Comparison of ENCODE assay signal across 8 cellular contexts in the genomic region with DNA sequence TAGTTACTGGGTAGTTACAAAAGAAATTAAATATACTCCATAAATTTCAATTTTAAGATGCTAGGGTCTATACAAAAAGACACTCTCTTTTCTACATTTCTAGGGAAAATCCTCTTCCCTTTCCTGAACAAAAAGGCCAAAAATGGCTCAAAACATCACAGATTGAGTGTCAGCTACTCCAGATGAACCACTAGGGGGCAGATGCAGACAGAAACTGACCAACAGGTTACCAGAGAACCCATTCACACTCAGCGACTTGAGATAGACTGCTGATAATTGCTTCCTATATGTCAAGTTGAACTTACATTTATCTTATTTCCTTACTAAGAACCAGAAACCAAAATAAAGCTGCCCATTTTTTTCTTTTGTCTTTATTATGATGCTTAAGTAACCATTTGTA.
DNase-seq lines count a peak whose midpoint lies in the region; ATAC-seq and TF ChIP-seq lines count a peak whose summit lies in the region.

No MANE protein-coding gene starts in this region.

- no peaks in the 10 kb centered on the region for H3K27me3 ChIP-seq in CD4-positive, alpha-beta T cell (ENCODE audit: control insufficient read depth, insufficient read depth, low read length)
- no peaks in the 10 kb centered on the region for H3K27me3 ChIP-seq in sigmoid colon

- ATAC-seq in CD4-positive, alpha-beta T cell (ENCODE audit: poor library complexity): no peak
- no peak for ATAC-seq in activated T-cell treated with anti-CD3 and anti-CD28 coated beads, Interleukin-2, amount 50 U/mL, for 4 hours

- POLR2A ChIA-PET in CD4-positive, alpha-beta T cell (lab: Charles Lee): no interaction called here

- H3K4me1 ChIP-seq in sigmoid colon: no peaks in the 10 kb centered on the region

- H3K36me3 ChIP-seq in sigmoid colon: no peaks in the 10 kb centered on the region

- WGBS in sigmoid colon, 2 donors: 33 to 51% methylated on average over 1 of the region's 1 CpG

- H3K27ac ChIP-seq in CD4-positive, alpha-beta T cell (ENCODE audit: low read depth, low read length): no peak overlapping the region
- H3K27ac ChIP-seq in sigmoid colon: no peak overlapping the region

- no peak for TF ChIP-seq POLR2A in sigmoid colon (IDR thresholded peaks at IDR 0.05)

- no peaks in the 10 kb centered on the region for H3K9me3 Mint-ChIP-seq in glutamatergic neuron (ENCODE audit: unreplicated experiment)
- no peaks in the 10 kb centered on the region for H3K9me3 Mint-ChIP-seq in CD4-positive, alpha-beta T cell
- peaks cover 5% of the 10 kb centered on the region for H3K9me3 Mint-ChIP-seq in activated T-cell treated with anti-CD3 and anti-CD28 coated beads, Interleukin-2, amount 50 U/mL, for 4 hours

- TF ChIP-seq CTCF in AG09319 (IDR thresholded peaks at IDR 0.05; ENCODE audit: low read depth, low read length): peak; percentile 50
- TF ChIP-seq CTCF in GM13976 (IDR thresholded peaks at IDR 0.05; ENCODE audit: borderline replicate concordance, control extremely low read depth, extremely low read depth, insufficient read depth, missing control alignments): peak; percentile 25
- peak; percentile 50 for TF ChIP-seq CTCF in glutamatergic neuron (IDR thresholded peaks at IDR 0.05; ENCODE audit: partially characterized antibody, unreplicated experiment)
- no peak for TF ChIP-seq CTCF in CD4-positive, alpha-beta T cell (IDR thresholded peaks at IDR 0.05)
- no peak for TF ChIP-seq CTCF in sigmoid colon (IDR thresholded peaks at IDR 0.05)

- intact Hi-C loops in CD4-positive, alpha-beta T cell (cut with DNase I, micrococcal nuclease): no loop called here
- intact Hi-C loops in sigmoid colon (cut with DNase I): no loop called here

- no peak overlapping the region for H3K27ac Mint-ChIP-seq in glutamatergic neuron (ENCODE audit: unreplicated experiment)
- H3K27ac Mint-ChIP-seq in CD4-positive, alpha-beta T cell: no peak overlapping the region

- in situ Hi-C loops in GM13976 (cut with MboI; ENCODE audit: low sequenced_read_pairs, unreplicated experiment): no loop called here

- H3K4me1 Mint-ChIP-seq in glutamatergic neuron (ENCODE audit: low read depth, unreplicated experiment): no peaks in the 10 kb centered on the region
- H3K4me1 Mint-ChIP-seq in CD4-positive, alpha-beta T cell (ENCODE audit: low read depth): peaks cover 5% of the 10 kb centered on the region
- peaks cover 5% of the 10 kb centered on the region for H3K4me1 Mint-ChIP-seq in activated T-cell treated with anti-CD3 and anti-CD28 coated beads, Interleukin-2, amount 50 U/mL, for 4 hours (ENCODE audit: low read depth)

- CTCF ChIA-PET in CD4-positive, alpha-beta T cell (lab: Charles Lee): interaction anchor here (1.3 kb wide), 1 partner anchor 10 kb away, joined by 3 read pairs; no protein-coding TSS in a partner anchor

- no peak overlapping the region for H3K4me3 Mint-ChIP-seq in glutamatergic neuron (ENCODE audit: unreplicated experiment)
- no peak overlapping the region for H3K4me3 Mint-ChIP-seq in CD4-positive, alpha-beta T cell
- no peak overlapping the region for H3K4me3 Mint-ChIP-seq in activated T-cell treated with anti-CD3 and anti-CD28 coated beads, Interleukin-2, amount 50 U/mL, for 4 hours

- no peak for TF ChIP-seq EP300 in sigmoid colon (IDR thresholded peaks at IDR 0.05)

- no peak overlapping the region for H3K4me3 ChIP-seq in sigmoid colon

- DNase-seq in AG09319 (ENCODE audit: extremely low read depth, low read depth) (no peak), GM13976 (ENCODE audit: low spot score) (peak; percentile 40), RKO (ENCODE audit: low spot score) (peak; percentile 43), glutamatergic neuron (no peak), hippocampal formation (lab: John Stamatoyannopoulos, UW) (no peak), sigmoid colon (no peak)
- no peak for DNase-seq in CD4-positive, alpha-beta T cell
- DNase-seq in activated T-cell treated with anti-CD3 and anti-CD28 coated beads, Interleukin-2, amount 50 U/mL, for 4 hours: no peak

- H3K9me3 ChIP-seq in CD4-positive, alpha-beta T cell (ENCODE audit: control insufficient read depth, low read length): no peaks in the 10 kb centered on the region
- no peaks in the 10 kb centered on the region for H3K9me3 ChIP-seq in sigmoid colon

- H3K27me3 Mint-ChIP-seq in glutamatergic neuron (ENCODE audit: unreplicated experiment): peaks cover 2% of the 10 kb centered on the region
- H3K27me3 Mint-ChIP-seq in CD4-positive, alpha-beta T cell: no peaks in the 10 kb centered on the region
- H3K27me3 Mint-ChIP-seq in activated T-cell treated with anti-CD3 and anti-CD28 coated beads, Interleukin-2, amount 50 U/mL, for 4 hours (ENCODE audit: low read depth): peaks cover 5% of the 10 kb centered on the region

- H3K36me3 Mint-ChIP-seq in glutamatergic neuron (ENCODE audit: unreplicated experiment): no peaks in the 10 kb centered on the region
- no peaks in the 10 kb centered on the region for H3K36me3 Mint-ChIP-seq in CD4-positive, alpha-beta T cell (ENCODE audit: low read depth)
- no peaks in the 10 kb centered on the region for H3K36me3 Mint-ChIP-seq in activated T-cell treated with anti-CD3 and anti-CD28 coated beads, Interleukin-2, amount 50 U/mL, for 4 hours (ENCODE audit: insufficient read depth)

Comparison
In these comparisons a context has a peak if more than half of its experiments do, and no peak if none do; other contexts are left out.
1. DNase-seq: peak in GM13976 (single experiment) and RKO (single experiment); none in AG09319 (single experiment), glutamatergic neuron (single experiment), CD4-positive, alpha-beta T cell (0 of 10), hippocampal formation (0 of 2), sigmoid colon (single experiment) and activated T-cell treated with anti-CD3 and anti-CD28 coated beads, Interleukin-2, amount 50 U/mL, for 4 hours (single experiment).
2. CTCF ChIP-seq: peak in AG09319 (single experiment), GM13976 (single experiment) and glutamatergic neuron (single experiment); none in CD4-positive, alpha-beta T cell (single experiment) and sigmoid colon (0 of 4).